In genomic region chr1:3610823-3611169, GRCh38 we compare ENCODE assay signal across 8 cellular contexts. TPM values are rescaled to one million over a fixed set of nuclear protein-coding genes. Genes with fewer than 3 reads are reported as not detected.
DNase-seq lines count a peak whose midpoint lies in the region; ATAC-seq and TF ChIP-seq lines count a peak whose summit lies in the region.

No MANE protein-coding gene starts in this region.

- peaks cover 24% of the 10 kb centered on the region for H3K27me3 Mint-ChIP-seq in H9 (ENCODE audit: low read depth)
- peaks cover 3 to 21% of the 10 kb centered on the region in 2 donors for H3K27me3 Mint-ChIP-seq in T-cell

- POLR2A ChIA-PET in T-cell (lab: Charles Lee) = no interaction called here

- H4K91ac ChIP-seq in H9 (ENCODE audit: insufficient read length, low read depth, low read length) = no peak overlapping the region

- no peak overlapping the region for H3K56ac ChIP-seq in H9 (ENCODE audit: insufficient read length, low read depth, low read length)

- H3K4ac ChIP-seq in H9 (ENCODE audit: low read depth, low read length) = no peak overlapping the region

- H3K23ac ChIP-seq in H9 (ENCODE audit: insufficient read length, low read depth, low read length) = no peak overlapping the region

- no peaks in the 10 kb centered on the region for H3K79me2 ChIP-seq in H9 (ENCODE audit: insufficient read depth, low read length)

- peak; percentile 40 for DNase-seq in H9
- DNase-seq in T-cell = no peak
- no peak for DNase-seq in cerebellum (ENCODE audit: low spot score)
- DNase-seq in activated CD4-positive, alpha-beta T cell treated with anti-CD3 and anti-CD28 coated beads, Interleukin-2, amount 50 U/mL, for 4 hours = no peak
- no peak for DNase-seq in DMS153 treated with DMSO at 0.1 percent for 48 hours (lab: John Stamatoyannopoulos, UW; ENCODE audit: unreplicated experiment)

- H3K9me3 ChIP-seq in H9 (ENCODE audit: control insufficient read depth, low read depth, low read length) = no peaks in the 10 kb centered on the region
- H3K9me3 ChIP-seq in iPS-18a (ENCODE audit: control insufficient read depth, low read depth, low read length) = no peaks in the 10 kb centered on the region
- no peaks in the 10 kb centered on the region for H3K9me3 ChIP-seq in skeletal muscle tissue (ENCODE audit: control insufficient read depth in 3 of 3, low read length in 3 of 3)

- no peak overlapping the region for H3K27ac ChIP-seq in H9 (ENCODE audit: insufficient read length, low read depth, low read length)
- H3K27ac ChIP-seq in iPS-18a (ENCODE audit: low read length) = no peak overlapping the region
- no peak overlapping the region for H3K27ac ChIP-seq in skeletal muscle tissue (ENCODE audit: low read depth, low read length)

- no peaks in the 10 kb centered on the region; the same call in 1 of the 2 replicates for H3K4me1 ChIP-seq in H9 (ENCODE audit: insufficient read depth, low read length)
- H3K4me1 ChIP-seq in iPS-18a (ENCODE audit: control insufficient read depth, low read depth, low read length) = peaks cover 17% of the 10 kb centered on the region
- H3K4me1 ChIP-seq in skeletal muscle tissue (ENCODE audit: control insufficient read depth in 3 of 3, insufficient read depth in 3 of 3, low read length in 3 of 3) = peaks cover 6 to 14% (median 8%) of the 10 kb centered on the region in 3 donors

- H4K8ac ChIP-seq in H9 (replicated peaks; ENCODE audit: insufficient read length, low read depth, low read length) = no peak overlapping the region

- H3K4me3 Mint-ChIP-seq in H9 = peak overlapping the region; percentile 75 to 91
- H3K4me3 Mint-ChIP-seq in T-cell = peak overlapping the region; percentile 51 to 77 (median 67)

- no peaks in the 10 kb centered on the region for H4K20me1 ChIP-seq in H9 (ENCODE audit: control insufficient read depth, insufficient read depth, insufficient read length)

- TF ChIP-seq CTCF in H9 (conservative IDR thresholded peaks at IDR 0.05) = no peak

- H2BK12ac ChIP-seq in H9 (ENCODE audit: insufficient read length, low read depth, low read length) = no peak overlapping the region

- CTCF ChIA-PET in T-cell (lab: Charles Lee) = no interaction called here

- H2BK20ac ChIP-seq in H9 (ENCODE audit: low read depth, low read length, poor library complexity, severe bottlenecking) = no peak overlapping the region

- no peak overlapping the region for H3K9ac ChIP-seq in H9 (ENCODE audit: extremely low read depth, insufficient read length, low read length)
- H3K9ac ChIP-seq in iPS-18a (ENCODE audit: low read length) = peak overlapping the region; percentile 63
- H3K9ac ChIP-seq in skeletal muscle tissue (ENCODE audit: low read depth in 1 of 3, low read length in 3 of 3) = no peak overlapping the region

- H3K9me3 Mint-ChIP-seq in H9 (no peaks in the 10 kb centered on the region; a peak in 1 of 5 replicates), T-cell (no peaks in the 10 kb centered on the region)

- H3K36me3 Mint-ChIP-seq in H9 (ENCODE audit: insufficient read depth in 1 of 3, low read depth in 3 of 3) (no peaks in the 10 kb centered on the region; a peak in 1 of 7 replicates), T-cell (no peaks in the 10 kb centered on the region)

- H3K27me3 ChIP-seq in H9 (ENCODE audit: insufficient read depth, low read length) (no peaks in the 10 kb centered on the region; the same call in 1 of the 2 replicates), iPS-18a (ENCODE audit: control insufficient read depth, insufficient read depth, low read length) (peaks cover 25% of the 10 kb centered on the region), skeletal muscle tissue (ENCODE audit: control insufficient read depth in 3 of 3, insufficient read depth in 3 of 3, low read length in 3 of 3) (peaks cover 26 to 50% (median 49%) of the 10 kb centered on the region in 3 donors)

- no peak overlapping the region for H3T11ph ChIP-seq in H9 (ENCODE audit: low read length)

- H3K4me3 ChIP-seq in iPS-18a (ENCODE audit: low read length) = peak overlapping the region; percentile 62
- H3K4me3 ChIP-seq in skeletal muscle tissue (ENCODE audit: low read length in 3 of 3) = peak overlapping the region in 2 of 3 donors; percentile 6 to 36

- H3K4me1 Mint-ChIP-seq in H9 = peaks cover 36% of the 10 kb centered on the region in 2 experiments
- peaks cover 0 to 10% (median 9%) of the 10 kb centered on the region in 3 donors for H3K4me1 Mint-ChIP-seq in T-cell

- H3K36me3 ChIP-seq in iPS-18a (ENCODE audit: control insufficient read depth, low read depth, low read length) (no peaks in the 10 kb centered on the region), skeletal muscle tissue (ENCODE audit: control insufficient read depth in 3 of 3, insufficient read depth in 3 of 3, low read length in 3 of 3) (no peaks in the 10 kb centered on the region)

- peaks cover 5% of the 10 kb centered on the region for H3K23me2 ChIP-seq in H9 (ENCODE audit: insufficient read length, low read depth, low read length, poor library complexity, severe bottlenecking)

- peak overlapping the region; percentile 49; the same call in 1 of the 2 replicates for H3K14ac ChIP-seq in H9 (ENCODE audit: insufficient read depth, low read length)

- H2BK5ac ChIP-seq in H9 (ENCODE audit: insufficient read length, low read length) = no peak overlapping the region

- no CpG with 5 or more reads among the region's 18 CpGs for whole genome bisulfite sequencing in H9 (ENCODE audit: extremely low coverage, insufficient read length, low lambda C conversion rate)

- H3K27ac Mint-ChIP-seq in H9 (peak overlapping the region in 1 of 3 experiments; percentile 28; a peak in 1 of 7 replicates), T-cell (no peak overlapping the region)

- H3K4me2 ChIP-seq in H9 (ENCODE audit: insufficient read depth, insufficient read length, low read length) = peak overlapping the region; percentile 34

- H3K79me1 ChIP-seq in H9 (ENCODE audit: insufficient read depth, low read depth, low read length, poor library complexity, severe bottlenecking) = no peaks in the 10 kb centered on the region

- H4K5ac ChIP-seq in H9 (ENCODE audit: insufficient read length, low read depth, low read length) = no peak overlapping the region

- ATAC-seq in T-cell (replicated peaks in 1 of 4) = peak in 3 of 4 experiments; percentile 3 to 10 (median 5)
- ATAC-seq in HG03469 (IDR thresholded peaks at IDR 0.05; ENCODE audit: unreplicated experiment) = no peak

- H2AFZ ChIP-seq in H9 (ENCODE audit: low read length) = no peak overlapping the region

- no peak overlapping the region for H2AK5ac ChIP-seq in H9 (ENCODE audit: insufficient read length, low read length)

- H3K18ac ChIP-seq in H9 (ENCODE audit: insufficient read length, low read depth, low read length) = no peak overlapping the region

- H2BK120ac ChIP-seq in H9 (ENCODE audit: low read depth, low read length, poor library complexity, severe bottlenecking) = no peak overlapping the region

- H2BK15ac ChIP-seq in H9 (ENCODE audit: low read depth, low read length) = no peak overlapping the region

RNA-seq across cellular contexts. Expression of gene MEGF6, which starts 0.5 kb away (rescaled TPM):
- total RNA-seq in H9 (2021) = 19.9 and 21.3 TPM in 2 replicates
- total RNA-seq in T-cell = 100 to 1,000 TPM in 3 of 5 donors, 10 to 100 TPM in 2; 63.3 to 213 (median 193) TPM
- total RNA-seq in skeletal muscle tissue = 10.4 TPM
- total RNA-seq in cerebellum = 14.9 TPM

RNA-seq across cellular contexts. Expression of gene TPRG1L, which starts 14.0 kb away (rescaled TPM):
- total RNA-seq in H9 (2021) (24.0 and 24.7 TPM in 2 replicates), T-cell (10 to 100 TPM; 36.7 to 48.5 (median 45.4) TPM), skeletal muscle tissue (17.2 TPM), cerebellum (12.1 TPM)

RNA-seq across cellular contexts. Expression of gene WRAP73, which starts 39.1 kb away (rescaled TPM):
- 28.4 and 33.8 TPM in 2 replicates for total RNA-seq in H9 (2021)
- total RNA-seq in T-cell = 10 to 100 TPM; 33.7 to 44.9 (median 39.8) TPM
- 13.0 TPM for total RNA-seq in skeletal muscle tissue
- total RNA-seq in cerebellum = 13.2 TPM

RNA-seq across cellular contexts. Expression of gene TP73, which starts 41.5 kb away (rescaled TPM):
- 4.7 and 4.9 TPM in 2 replicates for total RNA-seq in H9 (2021)
- under 1 TPM in 4 of 5 donors, not detected in 1; 0.12 to 0.21 (median 0.18) TPM for total RNA-seq in T-cell
- total RNA-seq in skeletal muscle tissue = not detected
- 0.36 TPM for total RNA-seq in cerebellum
